Comparison of ENCODE assay signal across 13 cellular contexts in the genomic region with DNA sequence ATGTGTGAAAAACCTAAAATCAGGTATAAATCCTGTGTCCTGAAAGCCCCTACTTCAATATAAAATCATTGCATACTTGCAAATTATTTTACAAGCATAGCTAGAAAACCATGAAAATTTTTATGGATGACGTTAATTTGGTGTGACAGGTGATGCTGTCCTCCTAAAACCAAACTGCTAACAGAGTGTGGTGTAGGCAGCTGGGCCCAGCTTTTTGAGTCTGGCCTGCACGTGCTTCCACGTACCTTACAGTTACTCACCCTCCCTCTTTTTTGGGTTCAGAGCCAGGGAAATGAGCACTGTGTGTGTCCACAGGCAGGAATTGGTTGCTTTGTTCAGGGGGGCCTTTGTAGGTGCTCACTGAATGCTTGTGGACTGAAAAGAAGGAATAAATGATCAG. TPM values are rescaled to one million over a fixed set of nuclear protein-coding genes. Genes with fewer than 3 reads are reported as not detected.
DNase-seq lines count a peak whose midpoint lies in the region; ATAC-seq and TF ChIP-seq lines count a peak whose summit lies in the region.
"Had no signal": no experiment of that assay in that cellular context is flagged by ENCODE, and none has a peak within 500 bp of the region (broad histone marks: within the 10 kb centered on the region; RNA-seq: fewer than 3 reads in every experiment).

No MANE protein-coding gene starts in this region.

- intact Hi-C loops in activated CD4-positive, alpha-beta T cell treated with anti-CD3 and anti-CD28 coated beads for 36 hours (cut with DNase I, micrococcal nuclease) = no loop called here
- intact Hi-C loops in activated CD4-positive, alpha-beta memory T cell treated with anti-CD3 and anti-CD28 coated beads for 36 hours (cut with micrococcal nuclease) = no loop called here
- intact Hi-C loops in left lung (cut with DNase I) = no loop called here

- TF ChIP-seq CTCF in left lung (IDR thresholded peaks at IDR 0.05) (no peak), thoracic aorta (IDR thresholded peaks at IDR 0.05) (no peak)

- no peaks in the 10 kb centered on the region for H3K27me3 Mint-ChIP-seq in activated CD4-positive, alpha-beta T cell treated with anti-CD3 and anti-CD28 coated beads for 36 hours
- no peaks in the 10 kb centered on the region for H3K27me3 Mint-ChIP-seq in activated CD4-positive, alpha-beta memory T cell treated with anti-CD3 and anti-CD28 coated beads for 36 hours

- no peak for ATAC-seq in activated CD4-positive, alpha-beta T cell treated with anti-CD3 and anti-CD28 coated beads for 36 hours
- ATAC-seq in left lung (no peak), thoracic aorta (ENCODE audit: insufficient number of reproducible peaks, low FRiP score, low read depth) (no peak), HG02852 (IDR thresholded peaks at IDR 0.05; ENCODE audit: unreplicated experiment) (no peak), HG03521 (IDR thresholded peaks at IDR 0.05; ENCODE audit: unreplicated experiment) (no peak)
- ATAC-seq: Panc1 had no signal

- no peaks in the 10 kb centered on the region for H3K9me3 Mint-ChIP-seq in activated CD4-positive, alpha-beta T cell treated with anti-CD3 and anti-CD28 coated beads for 36 hours (ENCODE audit: low read depth)
- H3K9me3 Mint-ChIP-seq in activated CD4-positive, alpha-beta memory T cell treated with anti-CD3 and anti-CD28 coated beads for 36 hours = no peaks in the 10 kb centered on the region

- POLR2A ChIA-PET in activated CD4-positive, alpha-beta T cell treated with anti-CD3 and anti-CD28 coated beads for 36 hours (lab: Charles Lee) = interaction anchor here (0.8 kb wide), 1 partner anchor 71 kb away, joined by 3 read pairs; no protein-coding TSS in a partner anchor
- POLR2A ChIA-PET in activated CD4-positive, alpha-beta memory T cell treated with anti-CD3 and anti-CD28 coated beads for 36 hours (lab: Charles Lee) = interaction anchor here (1.6 kb wide), 1 partner anchor 276 kb away, joined by 5 read pairs; no protein-coding TSS in a partner anchor

- no peak for DNase-seq in activated CD4-positive, alpha-beta T cell treated with anti-CD3 and anti-CD28 coated beads for 36 hours
- no peak for DNase-seq in activated CD4-positive, alpha-beta T cell treated with anti-CD3 and anti-CD28 coated beads for 48 hours
- no peak for DNase-seq in activated CD4-positive, alpha-beta memory T cell treated with anti-CD3 and anti-CD28 coated beads for 36 hours
- DNase-seq in left lung (no peak), thoracic aorta (ENCODE audit: low spot score) (no peak), NCI-H345 (lab: John Stamatoyannopoulos, UW) (no peak)
- DNase-seq: 8988T; activated effector memory CD4-positive, alpha-beta T cell treated with Interleukin-2 at 50 U/mL for 16 hours; NCI-H1105 treated with DMSO at 0.1 percent for 48 hours; SK-N-SH had no signal

- no peak overlapping the region for H3K27ac Mint-ChIP-seq in activated CD4-positive, alpha-beta T cell treated with anti-CD3 and anti-CD28 coated beads for 36 hours
- peak overlapping the region; percentile 40 for H3K27ac Mint-ChIP-seq in activated CD4-positive, alpha-beta memory T cell treated with anti-CD3 and anti-CD28 coated beads for 36 hours

- CTCF ChIA-PET in activated CD4-positive, alpha-beta T cell treated with anti-CD3 and anti-CD28 coated beads for 36 hours (lab: Charles Lee) = interaction anchor here (0.7 to 2.2 kb wide), 10 partner anchors 8 to 679 kb away, joined by 3 to 12 read pairs (median 4); partner anchors contain the start of gene SOCS1
- CTCF ChIA-PET in activated CD4-positive, alpha-beta memory T cell treated with anti-CD3 and anti-CD28 coated beads for 36 hours (lab: Charles Lee) = interaction anchor here (0.6 to 1.8 kb wide), 8 partner anchors 9 to 391 kb away, joined by 3 to 21 read pairs (median 4); no protein-coding TSS in a partner anchor

- peaks cover 34% of the 10 kb centered on the region for H3K4me1 Mint-ChIP-seq in activated CD4-positive, alpha-beta T cell treated with anti-CD3 and anti-CD28 coated beads for 36 hours
- peaks cover 40% of the 10 kb centered on the region for H3K4me1 Mint-ChIP-seq in activated CD4-positive, alpha-beta memory T cell treated with anti-CD3 and anti-CD28 coated beads for 36 hours (ENCODE audit: low read depth)

- peaks cover 0 to 93% of the 10 kb centered on the region in 2 donors for H3K36me3 ChIP-seq in left lung
- H3K36me3 ChIP-seq in thoracic aorta = peaks cover 4% of the 10 kb centered on the region

- H3K4me3 ChIP-seq in left lung = no peak overlapping the region
- H3K4me3 ChIP-seq in thoracic aorta = no peak overlapping the region

- H3K4me3 Mint-ChIP-seq in activated CD4-positive, alpha-beta T cell treated with anti-CD3 and anti-CD28 coated beads for 36 hours = peak overlapping the region; percentile 6
- H3K4me3 Mint-ChIP-seq in activated CD4-positive, alpha-beta memory T cell treated with anti-CD3 and anti-CD28 coated beads for 36 hours = peak overlapping the region; percentile 47

- H3K9me3 ChIP-seq in left lung (no peaks in the 10 kb centered on the region), thoracic aorta (no peaks in the 10 kb centered on the region)
- H3K9me3 ChIP-seq: SK-N-SH had no signal

- H3K27ac ChIP-seq in left lung (peak overlapping the region; percentile 58 to 82), thoracic aorta (peak overlapping the region; percentile 82 to 83)

- H3K36me3 Mint-ChIP-seq in activated CD4-positive, alpha-beta T cell treated with anti-CD3 and anti-CD28 coated beads for 36 hours (ENCODE audit: low read depth) = peaks cover 35% of the 10 kb centered on the region
- H3K36me3 Mint-ChIP-seq in activated CD4-positive, alpha-beta memory T cell treated with anti-CD3 and anti-CD28 coated beads for 36 hours = peaks cover 42% of the 10 kb centered on the region

- peaks cover 8 to 13% of the 10 kb centered on the region in 2 donors for H3K4me1 ChIP-seq in left lung
- H3K4me1 ChIP-seq in thoracic aorta (ENCODE audit: control insufficient read depth in 1 of 2, low read depth in 2 of 2) = peaks cover 8 to 16% of the 10 kb centered on the region in 2 donors

- H3K27me3 ChIP-seq in left lung = no peaks in the 10 kb centered on the region
- no peaks in the 10 kb centered on the region for H3K27me3 ChIP-seq in thoracic aorta (replicated peaks; ENCODE audit: insufficient read depth)

RNA-seq across cellular contexts. Expression of gene CLEC16A, which starts 36.4 kb away (rescaled TPM):
- total RNA-seq in activated CD4-positive, alpha-beta T cell treated with anti-CD3 and anti-CD28 coated beads for 36 hours = 10 to 100 TPM; 23.5 to 25.4 TPM
- total RNA-seq in activated CD4-positive, alpha-beta memory T cell treated with anti-CD3 and anti-CD28 coated beads for 36 hours = 10 to 100 TPM; 25.5 to 26.7 TPM
- total RNA-seq in left lung (10 to 100 TPM; 35.6 to 38.6 TPM), thoracic aorta (10 to 100 TPM; 46.6 to 47.6 TPM)

RNA-seq across cellular contexts. Expression of gene DEXI, which starts 38.5 kb away (rescaled TPM):
- total RNA-seq in activated CD4-positive, alpha-beta T cell treated with anti-CD3 and anti-CD28 coated beads for 36 hours = 10 to 100 TPM; 33.8 to 34.9 TPM
- total RNA-seq in activated CD4-positive, alpha-beta memory T cell treated with anti-CD3 and anti-CD28 coated beads for 36 hours = 10 to 100 TPM; 35.1 to 38.2 TPM
- 10 to 100 TPM; 30.2 to 35.8 TPM for total RNA-seq in left lung
- 100 to 1,000 TPM; 120 to 157 TPM for total RNA-seq in thoracic aorta
